8 cellular contexts compared by ENCODE assay signal in the genomic region with DNA sequence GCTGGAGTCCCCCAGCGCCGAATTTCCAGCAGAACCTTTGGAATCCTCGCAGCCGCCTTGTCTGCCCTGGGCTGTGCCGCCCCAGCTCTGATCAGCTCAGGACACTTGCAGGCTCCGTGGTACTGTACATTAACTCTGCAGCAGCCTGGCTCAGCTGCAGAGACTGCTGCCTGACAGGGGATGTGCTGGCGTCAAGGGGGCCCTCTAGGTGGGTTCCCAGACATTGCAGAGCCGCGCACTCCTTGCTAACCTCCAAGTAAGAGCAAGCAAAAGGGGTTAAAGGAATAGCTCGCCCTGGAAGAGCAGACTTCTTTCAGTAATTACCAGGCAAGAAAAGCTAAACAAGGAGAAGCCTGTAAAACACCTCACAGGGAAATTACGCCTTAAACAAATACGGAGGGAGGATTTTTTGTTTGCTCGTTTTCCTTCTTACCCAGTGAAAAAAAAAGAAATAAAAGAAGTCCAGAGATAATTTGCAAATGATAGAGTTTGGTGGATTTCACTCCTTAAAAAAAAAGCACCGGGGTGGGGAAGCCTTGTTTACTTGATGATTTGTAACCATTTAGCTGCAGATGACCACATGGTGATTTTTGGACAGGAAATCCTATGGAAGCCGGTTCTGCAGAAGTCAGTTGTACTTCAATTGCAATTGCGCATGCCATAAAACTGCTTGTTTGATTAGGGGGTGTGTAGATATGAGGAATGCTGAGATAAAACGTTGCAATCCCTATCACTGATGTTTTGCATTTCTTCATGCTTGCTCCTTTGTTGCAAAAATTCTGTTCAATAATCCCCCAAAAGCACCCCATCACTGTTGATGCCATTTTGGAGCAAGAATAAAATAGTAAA.
DNase-seq lines count a peak whose midpoint lies in the region; ATAC-seq and TF ChIP-seq lines count a peak whose summit lies in the region.

No MANE protein-coding gene starts in this region.

- H3K4me1 Mint-ChIP-seq in GM23338 (peaks cover 47% of the 10 kb centered on the region), endothelial cell (ENCODE audit: unreplicated experiment) (no peaks in the 10 kb centered on the region), mesothelial cell of epicardium (peaks cover 56% of the 10 kb centered on the region)
- peaks cover 14% of the 10 kb centered on the region for H3K4me1 Mint-ChIP-seq in activated naive CD8-positive, alpha-beta T cell treated with anti-CD3 and anti-CD28 coated beads for 36 hours

- no peaks in the 10 kb centered on the region for H4K20me1 ChIP-seq in GM23338 (replicated peaks; ENCODE audit: insufficient read depth)

- H3K4me3 Mint-ChIP-seq in GM23338 = peak overlapping the region; percentile 34
- no peak overlapping the region for H3K4me3 Mint-ChIP-seq in endothelial cell (ENCODE audit: unreplicated experiment)
- H3K4me3 Mint-ChIP-seq in mesothelial cell of epicardium = peak overlapping the region; percentile 66
- no peak overlapping the region for H3K4me3 Mint-ChIP-seq in activated naive CD8-positive, alpha-beta T cell treated with anti-CD3 and anti-CD28 coated beads for 36 hours

- no peak overlapping the region for H3K27ac Mint-ChIP-seq in GM23338
- H3K27ac Mint-ChIP-seq in endothelial cell (ENCODE audit: unreplicated experiment) = no peak overlapping the region
- peak overlapping the region; percentile 5 for H3K27ac Mint-ChIP-seq in mesothelial cell of epicardium
- H3K27ac Mint-ChIP-seq in activated naive CD8-positive, alpha-beta T cell treated with anti-CD3 and anti-CD28 coated beads for 36 hours = no peak overlapping the region

- WGBS in urinary bladder = 10% methylated on average over 17 of the region's 17 CpGs

- H3K9me3 Mint-ChIP-seq in GM23338 (no peaks in the 10 kb centered on the region; the same call in 2 of the 3 replicates), endothelial cell (ENCODE audit: unreplicated experiment) (no peaks in the 10 kb centered on the region), mesothelial cell of epicardium (no peaks in the 10 kb centered on the region)
- no peaks in the 10 kb centered on the region for H3K9me3 Mint-ChIP-seq in activated naive CD8-positive, alpha-beta T cell treated with anti-CD3 and anti-CD28 coated beads for 36 hours

- no peaks in the 10 kb centered on the region for H3K27me3 ChIP-seq in GM23338 (ENCODE audit: insufficient read depth)

- no peaks in the 10 kb centered on the region for H3K9me2 ChIP-seq in GM23338 (ENCODE audit: insufficient read depth)

- H3K4me3 ChIP-seq in GM23338 (peak overlapping the region; percentile 37), urinary bladder (ENCODE audit: low read depth, low read length) (peak overlapping the region; percentile 11)

- H3K4me1 ChIP-seq in GM23338 (ENCODE audit: insufficient read depth) (peaks cover 47% of the 10 kb centered on the region), urinary bladder (ENCODE audit: insufficient read depth) (peaks cover 2% of the 10 kb centered on the region)

- H3K27me3 Mint-ChIP-seq in GM23338 (ENCODE audit: insufficient read depth, low read depth, poor library complexity) = peaks cover 4% of the 10 kb centered on the region
- peaks cover 3% of the 10 kb centered on the region for H3K27me3 Mint-ChIP-seq in endothelial cell (ENCODE audit: unreplicated experiment)
- no peaks in the 10 kb centered on the region for H3K27me3 Mint-ChIP-seq in mesothelial cell of epicardium (ENCODE audit: low read depth)
- peaks cover 32% of the 10 kb centered on the region for H3K27me3 Mint-ChIP-seq in activated naive CD8-positive, alpha-beta T cell treated with anti-CD3 and anti-CD28 coated beads for 36 hours

- ATAC-seq in GM23338 (peak; percentile 99), HG02623 (IDR thresholded peaks at IDR 0.05; ENCODE audit: unreplicated experiment) (no peak)

- H3K4me2 ChIP-seq in GM23338 = peak overlapping the region; percentile 69

- H2AFZ ChIP-seq in GM23338 = peak overlapping the region; percentile 73

- no peaks in the 10 kb centered on the region for H3F3A ChIP-seq in GM23338 (replicated peaks; ENCODE audit: low read depth)

- no peaks in the 10 kb centered on the region for H3K36me3 ChIP-seq in GM23338 (ENCODE audit: insufficient read depth)
- no peaks in the 10 kb centered on the region for H3K36me3 ChIP-seq in urinary bladder (ENCODE audit: insufficient read depth)

- H3K27ac ChIP-seq in GM23338 (ENCODE audit: low read depth) (no peak overlapping the region), urinary bladder (ENCODE audit: low read depth) (no peak overlapping the region)

- peak; percentile 88 for DNase-seq in GM23338 (ENCODE audit: low spot score)
- peak; percentile 58 to 83 for DNase-seq in NCI-H524 (lab: John Stamatoyannopoulos, UW)
- peak; percentile 65 for DNase-seq in endothelial cell (ENCODE audit: low spot score)
- peak; percentile 30 to 60 for DNase-seq in mesothelial cell of epicardium (ENCODE audit: low spot score in 2 of 2, unreplicated experiment in 2 of 2)
- DNase-seq in activated naive CD8-positive, alpha-beta T cell treated with anti-CD3 and anti-CD28 coated beads for 36 hours = no peak
- no peak for DNase-seq in activated CD4-positive, alpha-beta T cell treated with anti-CD3 and anti-CD28 coated beads for 4 hours

- H3K36me3 Mint-ChIP-seq in GM23338 (ENCODE audit: low read depth) (no peaks in the 10 kb centered on the region), endothelial cell (ENCODE audit: low read depth, unreplicated experiment) (no peaks in the 10 kb centered on the region), mesothelial cell of epicardium (no peaks in the 10 kb centered on the region)
- no peaks in the 10 kb centered on the region for H3K36me3 Mint-ChIP-seq in activated naive CD8-positive, alpha-beta T cell treated with anti-CD3 and anti-CD28 coated beads for 36 hours

- TF ChIP-seq CTCF in GM23338 (conservative IDR thresholded peaks at IDR 0.05; ENCODE audit: low read depth in 2 of 2) (peak; percentile 47 to 59), endothelial cell (IDR thresholded peaks at IDR 0.05; ENCODE audit: unreplicated experiment) (no peak), mesothelial cell of epicardium (IDR thresholded peaks at IDR 0.05; ENCODE audit: unreplicated experiment) (no peak)

- no peaks in the 10 kb centered on the region for H3K79me2 ChIP-seq in GM23338 (replicated peaks; ENCODE audit: insufficient read depth)

TF ChIP-seq in GM23338, 12 proteins besides CTCF, POLR2A, EP300 and RAD21 (continues in another document):
- no peak for TF ChIP-seq EZH2phosphoT487 (IDR thresholded peaks at IDR 0.05; ENCODE audit: unreplicated experiment)
- TF ChIP-seq JUNB (IDR thresholded peaks at IDR 0.05; ENCODE audit: unreplicated experiment) = no peak
- TF ChIP-seq, protein P1, sequence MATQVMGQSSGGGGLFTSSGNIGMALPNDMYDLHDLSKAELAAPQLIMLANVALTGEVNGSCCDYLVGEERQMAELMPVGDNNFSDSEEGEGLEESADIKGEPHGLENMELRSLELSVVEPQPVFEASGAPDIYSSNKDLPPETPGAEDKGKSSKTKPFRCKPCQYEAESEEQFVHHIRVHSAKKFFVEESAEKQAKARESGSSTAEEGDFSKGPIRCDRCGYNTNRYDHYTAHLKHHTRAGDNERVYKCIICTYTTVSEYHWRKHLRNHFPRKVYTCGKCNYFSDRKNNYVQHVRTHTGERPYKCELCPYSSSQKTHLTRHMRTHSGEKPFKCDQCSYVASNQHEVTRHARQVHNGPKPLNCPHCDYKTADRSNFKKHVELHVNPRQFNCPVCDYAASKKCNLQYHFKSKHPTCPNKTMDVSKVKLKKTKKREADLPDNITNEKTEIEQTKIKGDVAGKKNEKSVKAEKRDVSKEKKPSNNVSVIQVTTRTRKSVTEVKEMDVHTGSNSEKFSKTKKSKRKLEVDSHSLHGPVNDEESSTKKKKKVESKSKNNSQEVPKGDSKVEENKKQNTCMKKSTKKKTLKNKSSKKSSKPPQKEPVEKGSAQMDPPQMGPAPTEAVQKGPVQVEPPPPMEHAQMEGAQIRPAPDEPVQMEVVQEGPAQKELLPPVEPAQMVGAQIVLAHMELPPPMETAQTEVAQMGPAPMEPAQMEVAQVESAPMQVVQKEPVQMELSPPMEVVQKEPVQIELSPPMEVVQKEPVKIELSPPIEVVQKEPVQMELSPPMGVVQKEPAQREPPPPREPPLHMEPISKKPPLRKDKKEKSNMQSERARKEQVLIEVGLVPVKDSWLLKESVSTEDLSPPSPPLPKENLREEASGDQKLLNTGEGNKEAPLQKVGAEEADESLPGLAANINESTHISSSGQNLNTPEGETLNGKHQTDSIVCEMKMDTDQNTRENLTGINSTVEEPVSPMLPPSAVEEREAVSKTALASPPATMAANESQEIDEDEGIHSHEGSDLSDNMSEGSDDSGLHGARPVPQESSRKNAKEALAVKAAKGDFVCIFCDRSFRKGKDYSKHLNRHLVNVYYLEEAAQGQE (IDR thresholded peaks at IDR 0.05; ENCODE audit: unreplicated experiment) = no peak
- TF ChIP-seq, protein P2, sequence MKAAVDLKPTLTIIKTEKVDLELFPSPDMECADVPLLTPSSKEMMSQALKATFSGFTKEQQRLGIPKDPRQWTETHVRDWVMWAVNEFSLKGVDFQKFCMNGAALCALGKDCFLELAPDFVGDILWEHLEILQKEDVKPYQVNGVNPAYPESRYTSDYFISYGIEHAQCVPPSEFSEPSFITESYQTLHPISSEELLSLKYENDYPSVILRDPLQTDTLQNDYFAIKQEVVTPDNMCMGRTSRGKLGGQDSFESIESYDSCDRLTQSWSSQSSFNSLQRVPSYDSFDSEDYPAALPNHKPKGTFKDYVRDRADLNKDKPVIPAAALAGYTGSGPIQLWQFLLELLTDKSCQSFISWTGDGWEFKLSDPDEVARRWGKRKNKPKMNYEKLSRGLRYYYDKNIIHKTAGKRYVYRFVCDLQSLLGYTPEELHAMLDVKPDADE (IDR thresholded peaks at IDR 0.05) = no peak
- TF ChIP-seq EZH2 (IDR thresholded peaks at IDR 0.05; ENCODE audit: low read depth, unreplicated experiment) = no peak
- no peak for TF ChIP-seq STAT1 (IDR thresholded peaks at IDR 0.05; ENCODE audit: unreplicated experiment)
- no peak for TF ChIP-seq NANOG (IDR thresholded peaks at IDR 0.05; ENCODE audit: borderline replicate concordance)

Comparison
In these comparisons a context has a peak if more than half of its experiments do, and no peak if none do; other contexts are left out.
1. DNase-seq: peak in GM23338 (single experiment), NCI-H524 (2 of 2), endothelial cell (single experiment) and mesothelial cell of epicardium (2 of 2); none in activated naive CD8-positive, alpha-beta T cell treated with anti-CD3 and anti-CD28 coated beads for 36 hours (single experiment) and activated CD4-positive, alpha-beta T cell treated with anti-CD3 and anti-CD28 coated beads for 4 hours (0 of 2).
2. H3K4me3 Mint-ChIP-seq: peak in GM23338 (single experiment) and mesothelial cell of epicardium (single experiment); none in endothelial cell (single experiment) and activated naive CD8-positive, alpha-beta T cell treated with anti-CD3 and anti-CD28 coated beads for 36 hours (single experiment).
3. CTCF ChIP-seq: peak in GM23338 (2 of 2); none in endothelial cell (single experiment) and mesothelial cell of epicardium (single experiment).